In the genomic region with DNA sequence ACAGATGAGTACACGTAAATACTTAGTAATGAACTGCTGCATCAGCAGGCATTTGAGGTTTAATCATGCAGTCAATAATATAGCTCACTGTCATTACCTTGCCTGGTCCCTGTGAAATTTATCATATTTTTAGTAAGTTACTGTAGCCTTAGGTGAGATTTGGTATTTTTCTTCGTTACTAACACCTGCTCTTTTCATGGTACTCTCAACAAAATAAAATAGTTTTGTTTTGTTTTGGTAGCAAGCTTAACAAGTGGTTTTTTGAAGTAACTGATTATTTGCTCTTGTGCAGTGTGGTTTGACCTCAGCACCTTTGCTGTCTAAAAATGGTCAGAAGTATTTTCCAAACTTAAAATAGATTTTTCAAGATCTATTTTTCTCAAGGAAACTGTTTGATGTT, we compare ENCODE assay signal across 23 cellular contexts.
DNase-seq lines count a peak whose midpoint lies in the region; ATAC-seq and TF ChIP-seq lines count a peak whose summit lies in the region.
"Had no signal": no experiment of that assay in that cellular context is flagged by ENCODE, and none has a peak within 500 bp of the region (broad histone marks: within the 10 kb centered on the region; RNA-seq: fewer than 3 reads in every experiment).

No MANE protein-coding gene starts in this region.

- ATAC-seq in GM19372 (IDR thresholded peaks at IDR 0.05; ENCODE audit: low read depth, unreplicated experiment) (peak; percentile 62), HG03095 (IDR thresholded peaks at IDR 0.05; ENCODE audit: unreplicated experiment) (peak; percentile 72), GM19463 (IDR thresholded peaks at IDR 0.05; ENCODE audit: unreplicated experiment) (no peak), HG03469 (IDR thresholded peaks at IDR 0.05; ENCODE audit: unreplicated experiment) (no peak), HG03280 (IDR thresholded peaks at IDR 0.05; ENCODE audit: unreplicated experiment) (no peak)
- ATAC-seq: stimulated activated memory B cell treated with anti-CD40 and anti-IgM and Interleukin-4, amounts not matched to agents 10 μg/mL and 1 μg/mL and 100 μg/mL, for 72 hours had no signal

- peaks cover 0 to 47% (median 23%) of the 10 kb centered on the region in 10 experiments; a peak in 11 of 20 replicates for H3K4me1 ChIP-seq in BLaER1 treated with 17β-estradiol and CSF1 and Interleukin-3, amounts not matched to agents 10 nM and 100 nM

- TF ChIP-seq CTCF in choroid plexus epithelial cell (conservative IDR thresholded peaks at IDR 0.05; ENCODE audit: low read depth, low read length), result no peak

- H3K4me2 ChIP-seq in BLaER1 treated with 17β-estradiol and CSF1 and Interleukin-3, amounts not matched to agents 10 nM and 100 nM, result peak overlapping the region in 7 of 11 experiments; percentile 3 to 58 (median 37); a peak in 9 of 22 replicates

- H3K27me3 ChIP-seq in BLaER1 treated with 17β-estradiol and CSF1 and Interleukin-3, amounts not matched to agents 10 nM and 100 nM, result no peaks in the 10 kb centered on the region
- H3K27me3 ChIP-seq: tibial artery had no signal

- DNase-seq in choroid plexus epithelial cell (ENCODE audit: low read depth) (peak; percentile 12), NCI-H524 treated with DMSO at 0.1 percent for 48 hours (lab: John Stamatoyannopoulos, UW) (no peak)
- DNase-seq: activated CD4-positive, alpha-beta T cell treated with anti-CD3 and anti-CD28 coated beads, Interleukin-2, amount 10 ng/mL, durations not matched to agents 24 days and 14 days; caudate nucleus; CD4-positive, alpha-beta memory T cell; DMS79 treated with DMSO at 0.1 percent for 48 hours; effector memory CD4-positive, alpha-beta T cell; GM23248; head of caudate nucleus; lower lobe of right lung; NCI-H345; NK-92 treated with Interleukin-12 subunit alpha and Interleukin-12 subunit beta, amount 100 ng/mL, for 24 hours; nucleus accumbens; retina; tibial artery had no signal

- H3K27ac ChIP-seq in BLaER1 treated with 17β-estradiol and CSF1 and Interleukin-3, amounts not matched to agents 10 nM and 100 nM, result no peak overlapping the region
- H3K27ac ChIP-seq: GM23248, lower lobe of right lung, RWPE1, tibial artery had no signal

- H3K9ac ChIP-seq in BLaER1 treated with 17β-estradiol and CSF1 and Interleukin-3, amounts not matched to agents 10 nM and 100 nM, result no peak overlapping the region
- H3K9ac ChIP-seq: GM23248 had no signal

- H3K4me3 ChIP-seq in BLaER1 treated with 17β-estradiol and CSF1 and Interleukin-3, amounts not matched to agents 10 nM and 100 nM, result no peak overlapping the region
- no peak overlapping the region for H3K4me3 ChIP-seq in choroid plexus epithelial cell (ENCODE audit: low read depth, low read length)
- H3K4me3 ChIP-seq: GM23248, lower lobe of right lung, tibial artery had no signal

- no peaks in the 10 kb centered on the region for H4K20me1 ChIP-seq in BLaER1 treated with 17β-estradiol and CSF1 and Interleukin-3, amounts not matched to agents 10 nM and 100 nM

- no peaks in the 10 kb centered on the region for H3K9me3 ChIP-seq in BLaER1 treated with 17β-estradiol and CSF1 and Interleukin-3, amounts not matched to agents 10 nM and 100 nM (replicated peaks in 1 of 11)
- H3K9me3 ChIP-seq: lower lobe of right lung, tibial artery had no signal

- no peaks in the 10 kb centered on the region for H3K36me3 ChIP-seq in BLaER1 treated with 17β-estradiol and CSF1 and Interleukin-3, amounts not matched to agents 10 nM and 100 nM
- H3K36me3 ChIP-seq: lower lobe of right lung, tibial artery had no signal

Comparison
In these comparisons a context has a peak if more than half of its experiments do, and no peak if none do; other contexts are left out.
1. ATAC-seq: peak in GM19372 (single experiment) and HG03095 (single experiment); none in GM19463 (single experiment), HG03469 (single experiment) and HG03280 (single experiment).